In genomic region chrY:14997496-14997895, GRCh38 we compare ENCODE assay signal across 22 cellular contexts.
DNase-seq lines count a peak whose midpoint lies in the region; ATAC-seq, FAIRE-seq and TF ChIP-seq lines count a peak whose summit lies in the region.
"Had no signal": no experiment of that assay in that cellular context is flagged by ENCODE, and none has a peak within 500 bp of the region (broad histone marks: within the 10 kb centered on the region; RNA-seq: fewer than 3 reads in every experiment).

No MANE protein-coding gene starts in this region.

- peak overlapping the region; percentile 25 for H3K27ac ChIP-seq in epithelial cell of prostate
- H3K27ac ChIP-seq: BLaER1 treated with 17β-estradiol and CSF1 and Interleukin-3, amounts not matched to agents 10 nM and 100 nM; C4-2B had no signal

- H3K36me3 ChIP-seq in bronchial epithelial cell (ENCODE audit: control insufficient read depth, insufficient read depth, low read length), result no peaks in the 10 kb centered on the region
- H3K36me3 ChIP-seq: BLaER1 treated with 17β-estradiol and CSF1 and Interleukin-3, amounts not matched to agents 10 nM and 100 nM had no signal

- FAIRE-seq in bronchial epithelial cell (lab: Jason Lieb, UNC), result no peak
- FAIRE-seq: A204.1, D721Med, GM12878, GM12892, GM18507, GM19239 had no signal

- H3K4me3 ChIP-seq in bronchial epithelial cell (ENCODE audit: low read depth, low read length), result no peak overlapping the region
- H3K4me3 ChIP-seq: BLaER1 treated with 17β-estradiol and CSF1 and Interleukin-3, amounts not matched to agents 10 nM and 100 nM; GM12878 had no signal

- H3K27me3 ChIP-seq in bronchial epithelial cell (ENCODE audit: control insufficient read depth, insufficient read depth, low read length), result no peaks in the 10 kb centered on the region
- H3K27me3 ChIP-seq: BLaER1 treated with 17β-estradiol and CSF1 and Interleukin-3, amounts not matched to agents 10 nM and 100 nM had no signal

- no peak for TF ChIP-seq CTCF in bronchial epithelial cell (IDR thresholded peaks at IDR 0.05; ENCODE audit: insufficient read depth, low read length, severe bottlenecking)

- no peak for ATAC-seq in GM19397 (IDR thresholded peaks at IDR 0.05; ENCODE audit: unreplicated experiment)
- no peak for ATAC-seq in GM18909 (IDR thresholded peaks at IDR 0.05; ENCODE audit: poor library complexity, unreplicated experiment)
- no peak for ATAC-seq in HG02970 (IDR thresholded peaks at IDR 0.05; ENCODE audit: low FRiP score, unreplicated experiment)
- ATAC-seq: CD8-positive, alpha-beta T cell; GM12878 had no signal

- DNase-seq in bronchial epithelial cell (ENCODE audit: low read depth) (peak; percentile 56), epithelial cell of prostate (ENCODE audit: low read depth, low spot score) (no peak)
- DNase-seq: 8988T; ACHN; AML-193; Caco-2; Calu3; CD4-positive, alpha-beta T cell; CD8-positive, alpha-beta T cell; DMS79 treated with DMSO at 0.1 percent for 48 hours; GDM1 had no signal
